Comparison of ENCODE assay signal across 12 cellular contexts in the genomic region with DNA sequence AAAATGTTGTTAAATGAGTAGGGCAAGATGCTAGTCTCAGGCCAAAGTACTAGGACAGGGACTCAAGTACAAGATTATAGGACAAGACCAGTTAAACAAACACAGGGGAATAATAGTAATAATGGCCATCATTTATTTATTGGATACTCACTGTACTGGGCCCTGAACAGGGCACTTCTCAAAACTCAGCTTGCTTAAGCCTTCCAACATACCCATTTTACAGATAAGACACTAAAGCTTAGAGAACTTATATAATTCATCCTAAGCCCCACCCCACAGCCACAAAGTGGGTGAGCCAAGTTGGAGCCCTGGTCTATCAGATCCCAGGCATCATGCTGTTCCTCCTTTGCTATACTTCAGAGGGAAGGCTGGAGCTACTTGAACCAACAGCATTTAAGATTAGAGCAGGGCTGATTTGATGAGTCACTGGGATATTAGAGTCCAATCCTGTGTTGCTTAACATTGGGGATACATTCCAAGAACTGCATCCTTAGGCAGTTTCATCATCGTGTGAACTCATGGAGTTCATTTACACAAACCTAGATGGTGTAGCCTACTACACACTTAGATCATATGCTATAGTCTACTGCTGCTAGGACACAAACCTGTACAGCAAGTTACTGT.
DNase-seq lines count a peak whose midpoint lies in the region; ATAC-seq and TF ChIP-seq lines count a peak whose summit lies in the region.
"Had no signal": no experiment of that assay in that cellular context is flagged by ENCODE, and none has a peak within 500 bp of the region (broad histone marks: within the 10 kb centered on the region; RNA-seq: fewer than 3 reads in every experiment).

No MANE protein-coding gene starts in this region.

- no peaks in the 10 kb centered on the region for H3K9me3 Mint-ChIP-seq in activated T-cell treated with anti-CD3 and anti-CD28 coated beads, Interleukin-2, amount 50 U/mL, for 72 hours

- no peaks in the 10 kb centered on the region for H3K4me1 Mint-ChIP-seq in activated T-cell treated with anti-CD3 and anti-CD28 coated beads, Interleukin-2, amount 50 U/mL, for 72 hours (ENCODE audit: low read depth)
- H3K4me1 Mint-ChIP-seq: CD8-positive, alpha-beta memory T cell had no signal

- no peak overlapping the region for H3K4me3 Mint-ChIP-seq in activated T-cell treated with anti-CD3 and anti-CD28 coated beads, Interleukin-2, amount 50 U/mL, for 72 hours
- H3K4me3 Mint-ChIP-seq: activated B cell treated with CpG ODN at 0.5 μM for 24 hours; CD8-positive, alpha-beta memory T cell had no signal

- no peaks in the 10 kb centered on the region for H3K27me3 Mint-ChIP-seq in activated T-cell treated with anti-CD3 and anti-CD28 coated beads, Interleukin-2, amount 50 U/mL, for 72 hours (ENCODE audit: low read depth)
- H3K27me3 Mint-ChIP-seq: activated B cell treated with CpG ODN at 0.5 μM for 24 hours had no signal

- no peak for ATAC-seq in activated T-cell treated with anti-CD3 and anti-CD28 coated beads, Interleukin-2, amount 50 U/mL, for 72 hours (replicated peaks in 1 of 2)

- no peak overlapping the region for H3K27ac Mint-ChIP-seq in activated T-cell treated with anti-CD3 and anti-CD28 coated beads, Interleukin-2, amount 50 U/mL, for 72 hours
- H3K27ac Mint-ChIP-seq: activated B cell treated with CpG ODN at 0.5 μM for 24 hours; CD8-positive, alpha-beta memory T cell had no signal

- DNase-seq in AG09319 (ENCODE audit: extremely low read depth, low read depth) (peak; percentile 90), LoVo (ENCODE audit: low spot score) (peak; percentile 14), dermis blood vessel endothelial cell (peak; percentile 4), myocyte (ENCODE audit: low read depth) (peak; percentile 62), NCI-H1930 (lab: John Stamatoyannopoulos, UW) (no peak), NCI-H1092 treated with DMSO at 0.1 percent for 48 hours (lab: John Stamatoyannopoulos, UW) (no peak), retina (no peak)
- DNase-seq in activated T-cell treated with anti-CD3 and anti-CD28 coated beads, Interleukin-2, amount 50 U/mL, for 72 hours, result no peak
- DNase-seq: activated B cell treated with CpG ODN at 0.5 μM for 24 hours; activated naive CD4-positive, alpha-beta T cell treated with Interleukin-2 at 50 U/mL for 16 hours; CD8-positive, alpha-beta memory T cell; NCI-H1105 treated with DMSO at 0.1 percent for 48 hours had no signal

- H3K36me3 Mint-ChIP-seq in activated T-cell treated with anti-CD3 and anti-CD28 coated beads, Interleukin-2, amount 50 U/mL, for 72 hours (ENCODE audit: insufficient read depth in 2 of 2), result no peaks in the 10 kb centered on the region

- no peak for TF ChIP-seq CTCF in AG09319 (IDR thresholded peaks at IDR 0.05; ENCODE audit: low read depth, low read length)

Comparison
In these comparisons a context has a peak if more than half of its experiments do, and no peak if none do; other contexts are left out.
1. DNase-seq: peak in AG09319 (single experiment), LoVo (single experiment), dermis blood vessel endothelial cell (single experiment) and myocyte (single experiment); none in NCI-H1930 (0 of 2), NCI-H1092 treated with DMSO at 0.1 percent for 48 hours (single experiment), retina (single experiment) and activated T-cell treated with anti-CD3 and anti-CD28 coated beads, Interleukin-2, amount 50 U/mL, for 72 hours (0 of 2).